9 cellular contexts compared by ENCODE assay signal in genomic region chr12:124507188-124508109, GRCh38. TPM values are rescaled to one million over a fixed set of nuclear protein-coding genes. Genes with fewer than 3 reads are reported as not detected.
DNase-seq lines count a peak whose midpoint lies in the region; ATAC-seq and TF ChIP-seq lines count a peak whose summit lies in the region.
"Had no signal": no experiment of that assay in that cellular context is flagged by ENCODE, and none has a peak within 500 bp of the region (broad histone marks: within the 10 kb centered on the region; RNA-seq: fewer than 3 reads in every experiment).

No MANE protein-coding gene starts in this region.

- no peaks in the 10 kb centered on the region for H3K9me3 ChIP-seq in smooth muscle cell (replicated peaks; ENCODE audit: low read depth)

- no peak overlapping the region for H3K4me3 Mint-ChIP-seq in activated CD8-positive, alpha-beta T cell treated with anti-CD3 and anti-CD28 coated beads for 36 hours
- H3K4me3 Mint-ChIP-seq: activated naive CD8-positive, alpha-beta T cell treated with anti-CD3 and anti-CD28 coated beads for 36 hours had no signal

- H3K4me1 ChIP-seq in smooth muscle cell (ENCODE audit: low read depth): peaks cover 57% of the 10 kb centered on the region

- H3K4me2 ChIP-seq in smooth muscle cell: peak overlapping the region; percentile 70

- H3K9ac ChIP-seq in smooth muscle cell (ENCODE audit: low read depth): peak overlapping the region; percentile 41

- DNase-seq in GM03348 (ENCODE audit: low spot score) (peak; percentile 54), cardiac fibroblast (ENCODE audit: low read depth in 2 of 2) (peak; percentile 59 to 72), iris pigment epithelial cell (ENCODE audit: low read depth) (peak; percentile 31), smooth muscle cell (lab: John Stamatoyannopoulos, UW; ENCODE audit: unreplicated experiment) (no peak), amygdala (lab: John Stamatoyannopoulos, UW) (no peak), nucleus accumbens (lab: John Stamatoyannopoulos, UW) (no peak)
- DNase-seq in activated CD8-positive, alpha-beta T cell treated with anti-CD3 and anti-CD28 coated beads for 36 hours: no peak
- DNase-seq: activated naive CD8-positive, alpha-beta T cell treated with anti-CD3 and anti-CD28 coated beads for 36 hours had no signal

- H3K27ac Mint-ChIP-seq in activated CD8-positive, alpha-beta T cell treated with anti-CD3 and anti-CD28 coated beads for 36 hours: no peak overlapping the region
- H3K27ac Mint-ChIP-seq: activated naive CD8-positive, alpha-beta T cell treated with anti-CD3 and anti-CD28 coated beads for 36 hours had no signal

- H3K27me3 Mint-ChIP-seq in activated CD8-positive, alpha-beta T cell treated with anti-CD3 and anti-CD28 coated beads for 36 hours: no peaks in the 10 kb centered on the region
- H3K27me3 Mint-ChIP-seq: activated naive CD8-positive, alpha-beta T cell treated with anti-CD3 and anti-CD28 coated beads for 36 hours had no signal

- H4K20me1 ChIP-seq in smooth muscle cell (ENCODE audit: low read depth): peaks cover 90% of the 10 kb centered on the region

- H2AFZ ChIP-seq in smooth muscle cell (ENCODE audit: low read depth): no peak overlapping the region

- peak overlapping the region; percentile 94 for H3K27ac ChIP-seq in smooth muscle cell (ENCODE audit: low read depth)

- POLR2A ChIA-PET in activated CD8-positive, alpha-beta T cell treated with anti-CD3 and anti-CD28 coated beads for 36 hours (lab: Charles Lee): no interaction called here

- TF ChIP-seq CTCF in cardiac fibroblast (IDR thresholded peaks at IDR 0.05; ENCODE audit: low read depth, low read length) (no peak), smooth muscle cell (IDR thresholded peaks at IDR 0.05; ENCODE audit: borderline replicate concordance, insufficient read depth, poor library complexity, severe bottlenecking) (no peak)
- TF ChIP-seq CTCF in activated CD8-positive, alpha-beta T cell treated with anti-CD3 and anti-CD28 coated beads for 36 hours (IDR thresholded peaks at IDR 0.05): no peak

- H3F3A ChIP-seq in smooth muscle cell (ENCODE audit: low read depth): peaks cover 25% of the 10 kb centered on the region

- H3K79me2 ChIP-seq in smooth muscle cell (ENCODE audit: low read depth): peaks cover 92% of the 10 kb centered on the region

- 58% methylated on average over 26 of the region's 26 CpGs for WGBS in smooth muscle cell (ENCODE audit: low lambda C conversion rate)

- no peaks in the 10 kb centered on the region for H3K36me3 ChIP-seq in smooth muscle cell (ENCODE audit: low read depth)

- H3K36me3 Mint-ChIP-seq in activated CD8-positive, alpha-beta T cell treated with anti-CD3 and anti-CD28 coated beads for 36 hours (ENCODE audit: low read depth): no peaks in the 10 kb centered on the region

- H3K27me3 ChIP-seq in smooth muscle cell (ENCODE audit: low read depth): no peaks in the 10 kb centered on the region

- no peak for ATAC-seq in HG03135 (IDR thresholded peaks at IDR 0.05; ENCODE audit: unreplicated experiment)
- ATAC-seq in activated CD8-positive, alpha-beta T cell treated with anti-CD3 and anti-CD28 coated beads for 36 hours: no peak

- no peaks in the 10 kb centered on the region for H3K9me3 Mint-ChIP-seq in activated CD8-positive, alpha-beta T cell treated with anti-CD3 and anti-CD28 coated beads for 36 hours
- H3K9me3 Mint-ChIP-seq: activated naive CD8-positive, alpha-beta T cell treated with anti-CD3 and anti-CD28 coated beads for 36 hours had no signal

- intact Hi-C loops in activated CD8-positive, alpha-beta T cell treated with anti-CD3 and anti-CD28 coated beads for 36 hours (cut with micrococcal nuclease): no loop called here

- H3K4me3 ChIP-seq in cardiac fibroblast (replicated peaks in 1 of 2; ENCODE audit: low read depth in 2 of 2, low read length in 2 of 2): no peak overlapping the region
- H3K4me3 ChIP-seq in smooth muscle cell: no peak overlapping the region

- H3K4me1 Mint-ChIP-seq in activated CD8-positive, alpha-beta T cell treated with anti-CD3 and anti-CD28 coated beads for 36 hours (ENCODE audit: low read depth): peaks cover 35% of the 10 kb centered on the region

- CTCF ChIA-PET in activated CD8-positive, alpha-beta T cell treated with anti-CD3 and anti-CD28 coated beads for 36 hours (lab: Charles Lee): no interaction called here

RNA-seq across cellular contexts. Expression of gene NCOR2, which starts 60.0 kb away (rescaled TPM):
- total RNA-seq in smooth muscle cell: 64.1 and 64.7 TPM in 2 replicates
- 164 and 169 TPM in 2 replicates for polyA plus RNA-seq in smooth muscle cell
- total RNA-seq in activated CD8-positive, alpha-beta T cell treated with anti-CD3 and anti-CD28 coated beads for 36 hours: 100 to 1,000 TPM; 105 to 110 TPM

Comparison
In these comparisons a context has a peak if more than half of its experiments do, and no peak if none do; other contexts are left out.
1. DNase-seq: peak in GM03348 (single experiment), cardiac fibroblast (2 of 2) and iris pigment epithelial cell (single experiment); none in smooth muscle cell (single experiment), amygdala (0 of 56), activated CD8-positive, alpha-beta T cell treated with anti-CD3 and anti-CD28 coated beads for 36 hours (single experiment) and nucleus accumbens (0 of 56).